In genomic region chr6:104218132-104218531, GRCh38 we compare ENCODE assay signal across 16 cellular contexts.
A peak's percentile ranks its signal among the peaks of the same experiment; 100 is the strongest.
DNase-seq lines count a peak whose midpoint lies in the region; TF ChIP-seq lines count a peak whose summit lies in the region.
"Had no signal": no experiment of that assay in that cellular context is flagged by ENCODE, and none has a peak within 500 bp of the region (broad histone marks: within the 10 kb centered on the region; RNA-seq: fewer than 3 reads in every experiment).

No MANE protein-coding gene starts in this region.

- DNase-seq in H4 (ENCODE audit: low spot score) (peak; percentile 3), NCI-H526 treated with DMSO at 0.1 percent for 48 hours (lab: John Stamatoyannopoulos, UW) (peak; percentile 58), astrocyte of the spinal cord (ENCODE audit: low read depth, low spot score) (peak; percentile 19), mesenchymal stem cell (peak; percentile 61), NCI-H187 (lab: John Stamatoyannopoulos, UW) (no peak), DMS 273 (lab: John Stamatoyannopoulos, UW; ENCODE audit: unreplicated experiment) (no peak)
- no peak for DNase-seq in activated T-cell treated with anti-CD3 and anti-CD28 coated beads, Interleukin-2, amount 50 U/mL, for 24 hours
- DNase-seq in activated naive CD4-positive, alpha-beta T cell treated with Interleukin-2 at 50 U/mL for 16 hours = no peak
- DNase-seq: COR-L47, DMS153, NCI-H1092 treated with DMSO at 0.1 percent for 48 hours, NCI-H1694 treated with DMSO at 0.1 percent for 48 hours, NCI-H345, OCI-M1, RPMI8226, SIG-M5 had no signal

- H3K27me3 Mint-ChIP-seq in activated T-cell treated with anti-CD3 and anti-CD28 coated beads, Interleukin-2, amount 50 U/mL, for 24 hours = no peaks in the 10 kb centered on the region

- in situ Hi-C loops in astrocyte of the spinal cord (cut with HindIII; ENCODE audit: low sequenced_read_pairs) = no loop called here

- H3K9ac ChIP-seq in mesenchymal stem cell (ENCODE audit: low read length) = no peak overlapping the region

- no peak overlapping the region for H4K91ac ChIP-seq in mesenchymal stem cell (ENCODE audit: low read length)

- no peaks in the 10 kb centered on the region for H3K4me1 Mint-ChIP-seq in activated T-cell treated with anti-CD3 and anti-CD28 coated beads, Interleukin-2, amount 50 U/mL, for 24 hours (ENCODE audit: low read depth)

- no peak overlapping the region for H2BK12ac ChIP-seq in mesenchymal stem cell (ENCODE audit: low read length in 2 of 2)

- no peaks in the 10 kb centered on the region for H3K9me3 ChIP-seq in mesenchymal stem cell (ENCODE audit: control insufficient read depth, low read length)

- no peak overlapping the region for H2BK120ac ChIP-seq in mesenchymal stem cell (ENCODE audit: low read depth, low read length)

- H3K4ac ChIP-seq in mesenchymal stem cell (ENCODE audit: low read depth in 1 of 2, low read length in 2 of 2) = no peak overlapping the region

- H3K36me3 ChIP-seq in mesenchymal stem cell (ENCODE audit: control insufficient read depth in 1 of 2, insufficient read depth in 2 of 2, low read depth in 1 of 2, low read length in 2 of 2) = no peaks in the 10 kb centered on the region

- H3K27me3 ChIP-seq in mesenchymal stem cell (ENCODE audit: control insufficient read depth in 1 of 2, insufficient read depth in 1 of 2, low read length in 2 of 2) = no peaks in the 10 kb centered on the region

- no peak overlapping the region for H3K23ac ChIP-seq in mesenchymal stem cell (ENCODE audit: low read length in 2 of 2)

- H3K27ac Mint-ChIP-seq in activated T-cell treated with anti-CD3 and anti-CD28 coated beads, Interleukin-2, amount 50 U/mL, for 24 hours = no peak overlapping the region

- H3K79me1 ChIP-seq in mesenchymal stem cell (replicated peaks; ENCODE audit: low read length, poor library complexity, severe bottlenecking) = no peaks in the 10 kb centered on the region

- no peaks in the 10 kb centered on the region for H3K9me3 Mint-ChIP-seq in activated T-cell treated with anti-CD3 and anti-CD28 coated beads, Interleukin-2, amount 50 U/mL, for 24 hours

- no peak for TF ChIP-seq CTCF in astrocyte of the spinal cord (IDR thresholded peaks at IDR 0.05; ENCODE audit: low read depth, low read length)

- no peak overlapping the region for H2BK5ac ChIP-seq in mesenchymal stem cell (ENCODE audit: low read depth, low read length, poor library complexity, severe bottlenecking)

- no peak overlapping the region for H3K4me2 ChIP-seq in mesenchymal stem cell (ENCODE audit: low read length, poor library complexity, severe bottlenecking)

- no peak overlapping the region for H2AFZ ChIP-seq in mesenchymal stem cell (ENCODE audit: low read depth, low read length)

- H3K4me3 Mint-ChIP-seq in activated T-cell treated with anti-CD3 and anti-CD28 coated beads, Interleukin-2, amount 50 U/mL, for 24 hours = no peak overlapping the region

- H3K4me3 ChIP-seq in astrocyte of the spinal cord (ENCODE audit: low read depth, low read length) (no peak overlapping the region), mesenchymal stem cell (ENCODE audit: insufficient read depth in 1 of 2, low read depth in 1 of 2, low read length in 2 of 2) (no peak overlapping the region)

- H3K36me3 Mint-ChIP-seq in activated T-cell treated with anti-CD3 and anti-CD28 coated beads, Interleukin-2, amount 50 U/mL, for 24 hours (ENCODE audit: low read depth) = no peaks in the 10 kb centered on the region

- no peak overlapping the region for H4K8ac ChIP-seq in mesenchymal stem cell (ENCODE audit: low read length)

- no peak overlapping the region for H3K18ac ChIP-seq in mesenchymal stem cell (ENCODE audit: low read depth in 1 of 2, low read length in 2 of 2)

- H3K14ac ChIP-seq in mesenchymal stem cell (ENCODE audit: low read length in 2 of 2) = no peak overlapping the region

- WGBS in mesenchymal stem cell = 46% methylated on average over 2 of the region's 3 CpGs

- no peak overlapping the region for H3K27ac ChIP-seq in mesenchymal stem cell (ENCODE audit: low read length, poor library complexity, severe bottlenecking)

- H2BK15ac ChIP-seq in mesenchymal stem cell (ENCODE audit: low read depth, poor library complexity, severe bottlenecking) = no peak overlapping the region

- H3K4me1 ChIP-seq in mesenchymal stem cell (ENCODE audit: control insufficient read depth, insufficient read depth, low read depth, low read length) = no peaks in the 10 kb centered on the region

- H2AK5ac ChIP-seq in mesenchymal stem cell (ENCODE audit: low read length, severe bottlenecking) = no peak overlapping the region

Comparison
In these comparisons a context has a peak if more than half of its experiments do, and no peak if none do; other contexts are left out.
1. DNase-seq: peak in H4 (single experiment), NCI-H526 treated with DMSO at 0.1 percent for 48 hours (single experiment), astrocyte of the spinal cord (single experiment) and mesenchymal stem cell (single experiment); none in NCI-H187 (0 of 2), activated T-cell treated with anti-CD3 and anti-CD28 coated beads, Interleukin-2, amount 50 U/mL, for 24 hours (single experiment), activated naive CD4-positive, alpha-beta T cell treated with Interleukin-2 at 50 U/mL for 16 hours (single experiment) and DMS 273 (single experiment).